ENCODE assay signal across 13 cellular contexts in the genomic region with DNA sequence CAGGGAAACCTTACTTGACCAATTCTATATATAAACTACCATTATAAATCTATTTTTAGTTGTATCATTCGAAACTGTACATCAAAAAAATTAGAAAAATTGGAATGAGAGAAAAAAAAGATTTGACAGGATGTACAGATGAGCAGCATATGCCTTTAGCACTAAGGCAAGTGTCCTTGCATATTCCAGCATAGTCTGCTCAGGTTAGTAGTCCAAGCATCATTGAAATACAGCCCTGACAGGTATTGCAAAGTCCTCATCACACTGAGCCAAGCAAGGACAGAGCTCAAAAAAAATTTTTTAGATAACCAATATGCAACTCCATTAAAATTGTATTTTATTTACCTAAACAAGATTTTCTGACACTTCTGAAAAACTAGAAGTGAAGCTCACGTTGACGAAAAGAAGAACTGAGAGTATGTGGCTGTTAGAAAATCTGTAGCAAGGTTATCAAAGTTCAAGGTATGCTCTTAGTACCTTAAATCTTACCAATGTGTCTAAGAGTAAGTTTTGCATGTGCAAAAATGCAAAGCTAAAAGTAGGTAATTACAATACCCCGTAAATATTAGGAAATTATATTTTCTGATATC.
A peak's percentile ranks its signal among the peaks of the same experiment; 100 is the strongest.
DNase-seq lines count a peak whose midpoint lies in the region; ATAC-seq, FAIRE-seq and TF ChIP-seq lines count a peak whose summit lies in the region.
"Had no signal": no experiment of that assay in that cellular context is flagged by ENCODE, and none has a peak within 500 bp of the region (broad histone marks: within the 10 kb centered on the region; RNA-seq: fewer than 3 reads in every experiment).

No MANE protein-coding gene starts in this region.

- TF ChIP-seq CTCF in GM13977 (IDR thresholded peaks at IDR 0.05; ENCODE audit: extremely low read depth, insufficient read depth, missing control alignments) = no peak

- peak; percentile 34 for DNase-seq in GM13977 (ENCODE audit: low spot score)
- DNase-seq in frontal cortex (ENCODE audit: low spot score in 2 of 2) = no peak
- no peak for DNase-seq in activated gamma-delta T cell (lab: John Stamatoyannopoulos, UW)
- no peak for DNase-seq in stimulated activated CD4-positive, alpha-beta T cell treated with anti-CD3 and anti-CD28 coated beads, Interleukin-1b, Interleukin-23, amount 100 ng/mL, for 48 hours
- no peak for DNase-seq in HCEC 1CT
- DNase-seq: activated CD4-positive, alpha-beta T cell treated with anti-CD3 and anti-CD28 coated beads, Interleukin-2, amount 10 ng/mL, durations not matched to agents 24 days and 14 days; DMS153; mucosa of descending colon; NCI-H1436; NCI-H69 had no signal

- in situ Hi-C loops in GM13977 (cut with MboI; ENCODE audit: low pct_unique_long_range_greater_than_20kb, low sequenced_read_pairs, unreplicated experiment) = no loop called here

- ATAC-seq in GM19438 (IDR thresholded peaks at IDR 0.05; ENCODE audit: low read depth, unreplicated experiment) (peak; percentile 87), HG02798 (IDR thresholded peaks at IDR 0.05; ENCODE audit: poor library complexity, unreplicated experiment) (peak; percentile 82), HG03439 (IDR thresholded peaks at IDR 0.05; ENCODE audit: unreplicated experiment) (peak; percentile 78)
- ATAC-seq: mucosa of descending colon had no signal

- FAIRE-seq in frontal cortex (lab: Jason Lieb, UNC) = no peak
